8 cellular contexts compared by ENCODE assay signal in genomic region chr9:133031496-133031911, GRCh38. TPM values are rescaled to one million over a fixed set of nuclear protein-coding genes. Genes with fewer than 3 reads are reported as not detected.
DNase-seq lines count a peak whose midpoint lies in the region; ATAC-seq and TF ChIP-seq lines count a peak whose summit lies in the region.

No MANE protein-coding gene starts in this region.

- no peaks in the 10 kb centered on the region for H3K27me3 ChIP-seq in CD4-positive, alpha-beta T cell (ENCODE audit: control insufficient read depth, insufficient read depth, low read length)
- H3K27me3 ChIP-seq in dorsolateral prefrontal cortex (no peaks in the 10 kb centered on the region), neural cell (ENCODE audit: insufficient read depth, low read depth, low read length) (no peaks in the 10 kb centered on the region)

- POLR2A ChIA-PET in CD4-positive, alpha-beta T cell (lab: Charles Lee) = interaction anchor here (0.6 to 2.1 kb wide), 18 partner anchors 9 to 952 kb away, joined by 3 to 31 read pairs (median 5); partner anchors contain the start of genes CACFD1, MED22, MED27 and RPL7A

- H3K4me2 ChIP-seq in neural cell (ENCODE audit: low read length) = peak overlapping the region; percentile 76

- no peaks in the 10 kb centered on the region for H3K9me3 Mint-ChIP-seq in CD4-positive, alpha-beta T cell

- H3K27ac ChIP-seq in CD4-positive, alpha-beta T cell (ENCODE audit: low read depth, low read length) = peak overlapping the region; percentile 83
- H3K27ac ChIP-seq in dorsolateral prefrontal cortex (peak overlapping the region in 18 of 59 donors; percentile 86 to 98 (median 92)), neural cell (ENCODE audit: low read length) (peak overlapping the region; percentile 86), caudate nucleus (ENCODE audit: low read depth, low read length) (no peak overlapping the region)

- no peak for ATAC-seq in CD4-positive, alpha-beta T cell (ENCODE audit: poor library complexity)
- ATAC-seq in HG03439 (IDR thresholded peaks at IDR 0.05; ENCODE audit: unreplicated experiment) = no peak

- no peaks in the 10 kb centered on the region for H3K27me3 Mint-ChIP-seq in CD4-positive, alpha-beta T cell

- H3K4me3 ChIP-seq in dorsolateral prefrontal cortex = peak overlapping the region; percentile 69 to 100 (median 93)
- H3K4me3 ChIP-seq in neural cell (ENCODE audit: low read length) = peak overlapping the region; percentile 86

- H3K36me3 ChIP-seq in neural cell (ENCODE audit: insufficient read depth, low read length) = no peaks in the 10 kb centered on the region

- no peaks in the 10 kb centered on the region for H3K9me3 ChIP-seq in CD4-positive, alpha-beta T cell (ENCODE audit: control insufficient read depth, low read length)
- H3K9me3 ChIP-seq in neural cell (ENCODE audit: low read length) = no peaks in the 10 kb centered on the region

- H3K27ac Mint-ChIP-seq in CD4-positive, alpha-beta T cell = peak overlapping the region; percentile 89

- no peak for DNase-seq in CD4-positive, alpha-beta T cell
- DNase-seq in M059J (ENCODE audit: low read depth) = peak; percentile 18
- no peak for DNase-seq in dorsolateral prefrontal cortex
- no peak for DNase-seq in pons (ENCODE audit: low spot score)
- DNase-seq in globus pallidus (ENCODE audit: low spot score) = no peak
- DNase-seq in caudate nucleus (lab: John Stamatoyannopoulos, UW) = no peak

- no peaks in the 10 kb centered on the region for H3F3A ChIP-seq in neural cell (ENCODE audit: insufficient read depth, low read length, poor library complexity, severe bottlenecking)

- H3K9me2 ChIP-seq in neural cell (ENCODE audit: insufficient read depth, low read length) = no peaks in the 10 kb centered on the region

- CTCF ChIA-PET in CD4-positive, alpha-beta T cell (lab: Charles Lee) = interaction anchor here (1.2 to 3.2 kb wide), 4 partner anchors 9 to 155 kb away, joined by 3 to 34 read pairs (median 4); no protein-coding TSS in a partner anchor

- H3K4me3 Mint-ChIP-seq in CD4-positive, alpha-beta T cell = peak overlapping the region; percentile 99

- H3K36me3 Mint-ChIP-seq in CD4-positive, alpha-beta T cell (ENCODE audit: low read depth) = peaks cover 11% of the 10 kb centered on the region

- peaks cover 51% of the 10 kb centered on the region for H3K79me2 ChIP-seq in neural cell (replicated peaks; ENCODE audit: insufficient read depth, low read length)

- intact Hi-C loops in CD4-positive, alpha-beta T cell (cut with DNase I, micrococcal nuclease) = loop anchor here in 1 of 2 experiments (2.0 to 5.0 kb wide), 4 partner anchors 154 to 385 kb away; partner anchors contain the start of genes AK8, MED22, RPL7A and SPACA9
- intact Hi-C loops in dorsolateral prefrontal cortex (cut with DNase I) = loop anchor here (5.0 to 10.0 kb wide), 3 partner anchors 116 to 306 kb away; partner anchors contain the start of gene SURF6 (in 2 of the 2)

- H3K9ac ChIP-seq in neural cell (ENCODE audit: low read length) = peak overlapping the region; percentile 91

- no peak for TF ChIP-seq CTCF in CD4-positive, alpha-beta T cell (IDR thresholded peaks at IDR 0.05)
- no peak for TF ChIP-seq CTCF in dorsolateral prefrontal cortex (IDR thresholded peaks at IDR 0.05 in 54 of 56, conservative IDR thresholded peaks at IDR 0.05 in 2 of 56; ENCODE audit: low read depth in 1 of 56, partially characterized antibody in 56 of 56)
- TF ChIP-seq CTCF in neural cell (IDR thresholded peaks at IDR 0.05; ENCODE audit: poor library complexity, severe bottlenecking) = no peak

- H4K20me1 ChIP-seq in neural cell (ENCODE audit: insufficient read depth) = no peaks in the 10 kb centered on the region

- TF ChIP-seq RAD21 in neural cell (conservative IDR thresholded peaks at IDR 0.05) = no peak

- H2AFZ ChIP-seq in neural cell (ENCODE audit: low read depth, low read length) = no peak overlapping the region

- H3K4me1 Mint-ChIP-seq in CD4-positive, alpha-beta T cell (ENCODE audit: low read depth) = peaks cover 55% of the 10 kb centered on the region

- TF ChIP-seq EP300 in neural cell (conservative IDR thresholded peaks at IDR 0.05; ENCODE audit: poor library complexity, severe bottlenecking) = no peak

TF ChIP-seq in neural cell, 6 proteins besides CTCF, POLR2A, EP300 and RAD21:
- TF ChIP-seq TAF1 (IDR thresholded peaks at IDR 0.05; ENCODE audit: low read depth) (no peak), EZH2 (IDR thresholded peaks at IDR 0.05; ENCODE audit: borderline replicate concordance, insufficient read depth, low read length, poor library complexity, severe bottlenecking) (no peak), SMC3 (conservative IDR thresholded peaks at IDR 0.05; ENCODE audit: poor library complexity) (no peak), MXI1 (conservative IDR thresholded peaks at IDR 0.05; ENCODE audit: poor library complexity, severe bottlenecking) (no peak), POLR2AphosphoS5 (IDR thresholded peaks at IDR 0.05) (no peak)
- TF ChIP-seq, protein P1, sequence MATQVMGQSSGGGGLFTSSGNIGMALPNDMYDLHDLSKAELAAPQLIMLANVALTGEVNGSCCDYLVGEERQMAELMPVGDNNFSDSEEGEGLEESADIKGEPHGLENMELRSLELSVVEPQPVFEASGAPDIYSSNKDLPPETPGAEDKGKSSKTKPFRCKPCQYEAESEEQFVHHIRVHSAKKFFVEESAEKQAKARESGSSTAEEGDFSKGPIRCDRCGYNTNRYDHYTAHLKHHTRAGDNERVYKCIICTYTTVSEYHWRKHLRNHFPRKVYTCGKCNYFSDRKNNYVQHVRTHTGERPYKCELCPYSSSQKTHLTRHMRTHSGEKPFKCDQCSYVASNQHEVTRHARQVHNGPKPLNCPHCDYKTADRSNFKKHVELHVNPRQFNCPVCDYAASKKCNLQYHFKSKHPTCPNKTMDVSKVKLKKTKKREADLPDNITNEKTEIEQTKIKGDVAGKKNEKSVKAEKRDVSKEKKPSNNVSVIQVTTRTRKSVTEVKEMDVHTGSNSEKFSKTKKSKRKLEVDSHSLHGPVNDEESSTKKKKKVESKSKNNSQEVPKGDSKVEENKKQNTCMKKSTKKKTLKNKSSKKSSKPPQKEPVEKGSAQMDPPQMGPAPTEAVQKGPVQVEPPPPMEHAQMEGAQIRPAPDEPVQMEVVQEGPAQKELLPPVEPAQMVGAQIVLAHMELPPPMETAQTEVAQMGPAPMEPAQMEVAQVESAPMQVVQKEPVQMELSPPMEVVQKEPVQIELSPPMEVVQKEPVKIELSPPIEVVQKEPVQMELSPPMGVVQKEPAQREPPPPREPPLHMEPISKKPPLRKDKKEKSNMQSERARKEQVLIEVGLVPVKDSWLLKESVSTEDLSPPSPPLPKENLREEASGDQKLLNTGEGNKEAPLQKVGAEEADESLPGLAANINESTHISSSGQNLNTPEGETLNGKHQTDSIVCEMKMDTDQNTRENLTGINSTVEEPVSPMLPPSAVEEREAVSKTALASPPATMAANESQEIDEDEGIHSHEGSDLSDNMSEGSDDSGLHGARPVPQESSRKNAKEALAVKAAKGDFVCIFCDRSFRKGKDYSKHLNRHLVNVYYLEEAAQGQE (IDR thresholded peaks at IDR 0.05; ENCODE audit: borderline replicate concordance) = no peak

RNA-seq across cellular contexts. Expression of gene GTF3C5, which starts 0.7 kb away (rescaled TPM):
- total RNA-seq in CD4-positive, alpha-beta T cell = 10 to 100 TPM; 49.0 to 52.4 TPM
- 53.7 and 81.1 TPM in 2 replicates for total RNA-seq in M059J (2014; rRNA removed; shearing (Covaris generic))
- total RNA-seq in dorsolateral prefrontal cortex = 10 to 100 TPM; 37.5 to 98.9 (median 61.0) TPM
- 95.0 and 103 TPM in 2 replicates for polyA plus RNA-seq in neural cell
- 61.4 and 77.2 TPM in 2 replicates for polyA minus RNA-seq in neural cell

RNA-seq across cellular contexts. Expression of gene CEL, which starts 30.3 kb away (rescaled TPM):
- total RNA-seq in CD4-positive, alpha-beta T cell = under 1 TPM; 0.16 to 0.39 TPM
- total RNA-seq in M059J (2014; rRNA removed; shearing (Covaris generic)) = 0.17 and 0.39 TPM in 2 replicates
- total RNA-seq in dorsolateral prefrontal cortex = 1 to 10 TPM in 107 of 120 experiments, under 1 TPM in 13; 0.64 to 7.6 (median 2.1) TPM
- 0.95 and 2.7 TPM in 2 replicates for polyA plus RNA-seq in neural cell
- 0.73 and 1.0 TPM in 2 replicates for polyA minus RNA-seq in neural cell

RNA-seq across cellular contexts. Expression of gene GFI1B, which starts 53.0 kb away (rescaled TPM):
- total RNA-seq in CD4-positive, alpha-beta T cell = under 1 TPM in 1 of 2 experiments, not detected in 1; 0.58 TPM
- total RNA-seq in M059J (2014; rRNA removed; shearing (Covaris generic)) = 0.30 TPM in 1 of 2 replicates, not detected in the other
- 1 to 10 TPM in 1 of 120 experiments, under 1 TPM in 32, not detected in 87; 0.14 to 1.6 (median 0.30) TPM for total RNA-seq in dorsolateral prefrontal cortex
- polyA plus RNA-seq in neural cell = not detected in 2 replicates
- 0.23 TPM in 1 of 2 replicates, not detected in the other for polyA minus RNA-seq in neural cell
